1 cellular context compared by ENCODE assay signal in the genomic region with DNA sequence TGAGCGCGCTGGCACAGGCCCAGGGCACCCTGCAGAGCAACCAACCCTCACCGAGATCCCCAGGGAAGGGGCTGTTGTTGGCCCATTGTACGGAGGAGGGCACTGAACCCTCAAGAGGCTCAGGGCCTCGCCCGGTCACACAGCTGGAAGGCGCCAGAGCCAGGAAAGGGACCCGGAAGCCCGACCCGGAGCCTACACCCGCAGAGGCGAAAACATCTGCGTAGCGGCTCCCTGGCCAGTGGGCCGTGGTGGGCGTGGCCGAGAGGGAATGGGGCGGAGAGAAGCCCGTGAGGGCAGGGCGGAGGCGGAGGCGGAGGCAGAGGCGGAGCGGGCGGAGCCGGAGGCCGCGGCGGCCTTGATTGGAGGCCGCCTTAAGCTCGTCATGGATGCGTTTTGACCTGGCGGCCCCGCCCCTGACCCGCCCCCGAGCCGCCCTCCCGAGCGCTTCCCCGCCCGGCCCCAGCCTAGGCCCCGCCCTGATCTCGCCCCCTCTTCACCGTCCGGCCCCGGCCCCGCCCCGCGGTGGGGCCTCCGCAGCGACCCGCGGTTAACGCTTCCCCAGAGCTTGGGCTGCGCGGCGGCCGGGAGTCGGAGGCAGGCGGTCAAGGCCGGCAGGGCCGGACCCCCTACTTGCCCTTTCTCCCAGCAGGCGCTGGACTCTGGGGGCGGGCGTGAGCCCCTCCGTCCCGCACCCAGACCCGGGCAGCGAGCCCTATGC.
A peak's percentile ranks its signal among the peaks of the same experiment; 100 is the strongest.
TF ChIP-seq lines count a peak whose summit lies in the region.

No MANE protein-coding gene starts in this region.

TF ChIP-seq in WTC11, 78 proteins besides CTCF, POLR2A, EP300 and RAD21 (continued from another document):
- TF ChIP-seq, protein P1, sequence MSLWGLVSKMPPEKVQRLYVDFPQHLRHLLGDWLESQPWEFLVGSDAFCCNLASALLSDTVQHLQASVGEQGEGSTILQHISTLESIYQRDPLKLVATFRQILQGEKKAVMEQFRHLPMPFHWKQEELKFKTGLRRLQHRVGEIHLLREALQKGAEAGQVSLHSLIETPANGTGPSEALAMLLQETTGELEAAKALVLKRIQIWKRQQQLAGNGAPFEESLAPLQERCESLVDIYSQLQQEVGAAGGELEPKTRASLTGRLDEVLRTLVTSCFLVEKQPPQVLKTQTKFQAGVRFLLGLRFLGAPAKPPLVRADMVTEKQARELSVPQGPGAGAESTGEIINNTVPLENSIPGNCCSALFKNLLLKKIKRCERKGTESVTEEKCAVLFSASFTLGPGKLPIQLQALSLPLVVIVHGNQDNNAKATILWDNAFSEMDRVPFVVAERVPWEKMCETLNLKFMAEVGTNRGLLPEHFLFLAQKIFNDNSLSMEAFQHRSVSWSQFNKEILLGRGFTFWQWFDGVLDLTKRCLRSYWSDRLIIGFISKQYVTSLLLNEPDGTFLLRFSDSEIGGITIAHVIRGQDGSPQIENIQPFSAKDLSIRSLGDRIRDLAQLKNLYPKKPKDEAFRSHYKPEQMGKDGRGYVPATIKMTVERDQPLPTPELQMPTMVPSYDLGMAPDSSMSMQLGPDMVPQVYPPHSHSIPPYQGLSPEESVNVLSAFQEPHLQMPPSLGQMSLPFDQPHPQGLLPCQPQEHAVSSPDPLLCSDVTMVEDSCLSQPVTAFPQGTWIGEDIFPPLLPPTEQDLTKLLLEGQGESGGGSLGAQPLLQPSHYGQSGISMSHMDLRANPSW (CRISPR knock-in tag; conservative IDR thresholded peaks at IDR 0.05; ENCODE audit: low read depth), result no peak
- TF ChIP-seq, protein P2, sequence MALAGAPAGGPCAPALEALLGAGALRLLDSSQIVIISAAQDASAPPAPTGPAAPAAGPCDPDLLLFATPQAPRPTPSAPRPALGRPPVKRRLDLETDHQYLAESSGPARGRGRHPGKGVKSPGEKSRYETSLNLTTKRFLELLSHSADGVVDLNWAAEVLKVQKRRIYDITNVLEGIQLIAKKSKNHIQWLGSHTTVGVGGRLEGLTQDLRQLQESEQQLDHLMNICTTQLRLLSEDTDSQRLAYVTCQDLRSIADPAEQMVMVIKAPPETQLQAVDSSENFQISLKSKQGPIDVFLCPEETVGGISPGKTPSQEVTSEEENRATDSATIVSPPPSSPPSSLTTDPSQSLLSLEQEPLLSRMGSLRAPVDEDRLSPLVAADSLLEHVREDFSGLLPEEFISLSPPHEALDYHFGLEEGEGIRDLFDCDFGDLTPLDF (CRISPR knock-in tag; IDR thresholded peaks at IDR 0.05), result no peak
- TF ChIP-seq TP53 (CRISPR knock-in tag; IDR thresholded peaks at IDR 0.05) (no peak), NR3C1 (CRISPR knock-in tag; conservative IDR thresholded peaks at IDR 0.05; ENCODE audit: low read depth) (no peak), MYBL2 (CRISPR knock-in tag; IDR thresholded peaks at IDR 0.05) (0 out of 2 replicates have a peak, but pooled peaks have one; percentile 50), ZNF416 (CRISPR knock-in tag; IDR thresholded peaks at IDR 0.05) (no peak), GTF2I (CRISPR knock-in tag; conservative IDR thresholded peaks at IDR 0.05) (no peak), TEAD1 (CRISPR knock-in tag; IDR thresholded peaks at IDR 0.05) (no peak), TEAD4 (CRISPR knock-in tag; IDR thresholded peaks at IDR 0.05) (no peak)
- TF ChIP-seq, protein P3, sequence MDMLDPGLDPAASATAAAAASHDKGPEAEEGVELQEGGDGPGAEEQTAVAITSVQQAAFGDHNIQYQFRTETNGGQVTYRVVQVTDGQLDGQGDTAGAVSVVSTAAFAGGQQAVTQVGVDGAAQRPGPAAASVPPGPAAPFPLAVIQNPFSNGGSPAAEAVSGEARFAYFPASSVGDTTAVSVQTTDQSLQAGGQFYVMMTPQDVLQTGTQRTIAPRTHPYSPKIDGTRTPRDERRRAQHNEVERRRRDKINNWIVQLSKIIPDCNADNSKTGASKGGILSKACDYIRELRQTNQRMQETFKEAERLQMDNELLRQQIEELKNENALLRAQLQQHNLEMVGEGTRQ (CRISPR knock-in tag; IDR thresholded peaks at IDR 0.05), result peak; percentile 2; the same call in 1 of the 2 replicates
- TF ChIP-seq, protein P4, sequence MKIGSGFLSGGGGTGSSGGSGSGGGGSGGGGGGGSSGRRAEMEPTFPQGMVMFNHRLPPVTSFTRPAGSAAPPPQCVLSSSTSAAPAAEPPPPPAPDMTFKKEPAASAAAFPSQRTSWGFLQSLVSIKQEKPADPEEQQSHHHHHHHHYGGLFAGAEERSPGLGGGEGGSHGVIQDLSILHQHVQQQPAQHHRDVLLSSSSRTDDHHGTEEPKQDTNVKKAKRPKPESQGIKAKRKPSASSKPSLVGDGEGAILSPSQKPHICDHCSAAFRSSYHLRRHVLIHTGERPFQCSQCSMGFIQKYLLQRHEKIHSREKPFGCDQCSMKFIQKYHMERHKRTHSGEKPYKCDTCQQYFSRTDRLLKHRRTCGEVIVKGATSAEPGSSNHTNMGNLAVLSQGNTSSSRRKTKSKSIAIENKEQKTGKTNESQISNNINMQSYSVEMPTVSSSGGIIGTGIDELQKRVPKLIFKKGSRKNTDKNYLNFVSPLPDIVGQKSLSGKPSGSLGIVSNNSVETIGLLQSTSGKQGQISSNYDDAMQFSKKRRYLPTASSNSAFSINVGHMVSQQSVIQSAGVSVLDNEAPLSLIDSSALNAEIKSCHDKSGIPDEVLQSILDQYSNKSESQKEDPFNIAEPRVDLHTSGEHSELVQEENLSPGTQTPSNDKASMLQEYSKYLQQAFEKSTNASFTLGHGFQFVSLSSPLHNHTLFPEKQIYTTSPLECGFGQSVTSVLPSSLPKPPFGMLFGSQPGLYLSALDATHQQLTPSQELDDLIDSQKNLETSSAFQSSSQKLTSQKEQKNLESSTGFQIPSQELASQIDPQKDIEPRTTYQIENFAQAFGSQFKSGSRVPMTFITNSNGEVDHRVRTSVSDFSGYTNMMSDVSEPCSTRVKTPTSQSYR (CRISPR knock-in tag; IDR thresholded peaks at IDR 0.05), result no peak
- TF ChIP-seq, protein P5, sequence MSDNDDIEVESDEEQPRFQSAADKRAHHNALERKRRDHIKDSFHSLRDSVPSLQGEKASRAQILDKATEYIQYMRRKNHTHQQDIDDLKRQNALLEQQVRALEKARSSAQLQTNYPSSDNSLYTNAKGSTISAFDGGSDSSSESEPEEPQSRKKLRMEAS (CRISPR knock-in tag; IDR thresholded peaks at IDR 0.05), result no peak
- TF ChIP-seq, protein P6, sequence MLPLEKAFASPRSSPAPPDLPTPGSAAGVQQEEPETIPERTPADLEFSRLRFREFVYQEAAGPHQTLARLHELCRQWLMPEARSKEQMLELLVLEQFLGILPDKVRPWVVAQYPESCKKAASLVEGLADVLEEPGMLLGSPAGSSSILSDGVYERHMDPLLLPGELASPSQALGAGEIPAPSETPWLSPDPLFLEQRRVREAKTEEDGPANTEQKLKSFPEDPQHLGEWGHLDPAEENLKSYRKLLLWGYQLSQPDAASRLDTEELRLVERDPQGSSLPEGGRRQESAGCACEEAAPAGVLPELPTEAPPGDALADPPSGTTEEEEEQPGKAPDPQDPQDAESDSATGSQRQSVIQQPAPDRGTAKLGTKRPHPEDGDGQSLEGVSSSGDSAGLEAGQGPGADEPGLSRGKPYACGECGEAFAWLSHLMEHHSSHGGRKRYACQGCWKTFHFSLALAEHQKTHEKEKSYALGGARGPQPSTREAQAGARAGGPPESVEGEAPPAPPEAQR (CRISPR knock-in tag; IDR thresholded peaks at IDR 0.05), result no peak
- TF ChIP-seq, protein P7, sequence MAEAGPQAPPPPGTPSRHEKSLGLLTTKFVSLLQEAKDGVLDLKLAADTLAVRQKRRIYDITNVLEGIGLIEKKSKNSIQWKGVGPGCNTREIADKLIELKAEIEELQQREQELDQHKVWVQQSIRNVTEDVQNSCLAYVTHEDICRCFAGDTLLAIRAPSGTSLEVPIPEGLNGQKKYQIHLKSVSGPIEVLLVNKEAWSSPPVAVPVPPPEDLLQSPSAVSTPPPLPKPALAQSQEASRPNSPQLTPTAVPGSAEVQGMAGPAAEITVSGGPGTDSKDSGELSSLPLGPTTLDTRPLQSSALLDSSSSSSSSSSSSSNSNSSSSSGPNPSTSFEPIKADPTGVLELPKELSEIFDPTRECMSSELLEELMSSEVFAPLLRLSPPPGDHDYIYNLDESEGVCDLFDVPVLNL (CRISPR knock-in tag; IDR thresholded peaks at IDR 0.05; ENCODE audit: borderline replicate concordance, low read depth), result no peak
- TF ChIP-seq, protein P8, sequence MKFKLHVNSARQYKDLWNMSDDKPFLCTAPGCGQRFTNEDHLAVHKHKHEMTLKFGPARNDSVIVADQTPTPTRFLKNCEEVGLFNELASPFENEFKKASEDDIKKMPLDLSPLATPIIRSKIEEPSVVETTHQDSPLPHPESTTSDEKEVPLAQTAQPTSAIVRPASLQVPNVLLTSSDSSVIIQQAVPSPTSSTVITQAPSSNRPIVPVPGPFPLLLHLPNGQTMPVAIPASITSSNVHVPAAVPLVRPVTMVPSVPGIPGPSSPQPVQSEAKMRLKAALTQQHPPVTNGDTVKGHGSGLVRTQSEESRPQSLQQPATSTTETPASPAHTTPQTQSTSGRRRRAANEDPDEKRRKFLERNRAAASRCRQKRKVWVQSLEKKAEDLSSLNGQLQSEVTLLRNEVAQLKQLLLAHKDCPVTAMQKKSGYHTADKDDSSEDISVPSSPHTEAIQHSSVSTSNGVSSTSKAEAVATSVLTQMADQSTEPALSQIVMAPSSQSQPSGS (CRISPR knock-in tag; IDR thresholded peaks at IDR 0.05; ENCODE audit: borderline replicate concordance, low read depth), result no peak
- TF ChIP-seq, protein P9, sequence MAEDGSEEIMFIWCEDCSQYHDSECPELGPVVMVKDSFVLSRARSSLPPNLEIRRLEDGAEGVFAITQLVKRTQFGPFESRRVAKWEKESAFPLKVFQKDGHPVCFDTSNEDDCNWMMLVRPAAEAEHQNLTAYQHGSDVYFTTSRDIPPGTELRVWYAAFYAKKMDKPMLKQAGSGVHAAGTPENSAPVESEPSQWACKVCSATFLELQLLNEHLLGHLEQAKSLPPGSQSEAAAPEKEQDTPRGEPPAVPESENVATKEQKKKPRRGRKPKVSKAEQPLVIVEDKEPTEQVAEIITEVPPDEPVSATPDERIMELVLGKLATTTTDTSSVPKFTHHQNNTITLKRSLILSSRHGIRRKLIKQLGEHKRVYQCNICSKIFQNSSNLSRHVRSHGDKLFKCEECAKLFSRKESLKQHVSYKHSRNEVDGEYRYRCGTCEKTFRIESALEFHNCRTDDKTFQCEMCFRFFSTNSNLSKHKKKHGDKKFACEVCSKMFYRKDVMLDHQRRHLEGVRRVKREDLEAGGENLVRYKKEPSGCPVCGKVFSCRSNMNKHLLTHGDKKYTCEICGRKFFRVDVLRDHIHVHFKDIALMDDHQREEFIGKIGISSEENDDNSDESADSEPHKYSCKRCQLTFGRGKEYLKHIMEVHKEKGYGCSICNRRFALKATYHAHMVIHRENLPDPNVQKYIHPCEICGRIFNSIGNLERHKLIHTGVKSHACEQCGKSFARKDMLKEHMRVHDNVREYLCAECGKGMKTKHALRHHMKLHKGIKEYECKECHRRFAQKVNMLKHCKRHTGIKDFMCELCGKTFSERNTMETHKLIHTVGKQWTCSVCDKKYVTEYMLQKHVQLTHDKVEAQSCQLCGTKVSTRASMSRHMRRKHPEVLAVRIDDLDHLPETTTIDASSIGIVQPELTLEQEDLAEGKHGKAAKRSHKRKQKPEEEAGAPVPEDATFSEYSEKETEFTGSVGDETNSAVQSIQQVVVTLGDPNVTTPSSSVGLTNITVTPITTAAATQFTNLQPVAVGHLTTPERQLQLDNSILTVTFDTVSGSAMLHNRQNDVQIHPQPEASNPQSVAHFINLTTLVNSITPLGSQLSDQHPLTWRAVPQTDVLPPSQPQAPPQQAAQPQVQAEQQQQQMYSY (CRISPR knock-in tag; IDR thresholded peaks at IDR 0.05), result no peak
- TF ChIP-seq, protein P10, sequence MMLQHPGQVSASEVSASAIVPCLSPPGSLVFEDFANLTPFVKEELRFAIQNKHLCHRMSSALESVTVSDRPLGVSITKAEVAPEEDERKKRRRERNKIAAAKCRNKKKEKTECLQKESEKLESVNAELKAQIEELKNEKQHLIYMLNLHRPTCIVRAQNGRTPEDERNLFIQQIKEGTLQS (CRISPR knock-in tag; conservative IDR thresholded peaks at IDR 0.05), result no peak
- TF ChIP-seq, protein P11, sequence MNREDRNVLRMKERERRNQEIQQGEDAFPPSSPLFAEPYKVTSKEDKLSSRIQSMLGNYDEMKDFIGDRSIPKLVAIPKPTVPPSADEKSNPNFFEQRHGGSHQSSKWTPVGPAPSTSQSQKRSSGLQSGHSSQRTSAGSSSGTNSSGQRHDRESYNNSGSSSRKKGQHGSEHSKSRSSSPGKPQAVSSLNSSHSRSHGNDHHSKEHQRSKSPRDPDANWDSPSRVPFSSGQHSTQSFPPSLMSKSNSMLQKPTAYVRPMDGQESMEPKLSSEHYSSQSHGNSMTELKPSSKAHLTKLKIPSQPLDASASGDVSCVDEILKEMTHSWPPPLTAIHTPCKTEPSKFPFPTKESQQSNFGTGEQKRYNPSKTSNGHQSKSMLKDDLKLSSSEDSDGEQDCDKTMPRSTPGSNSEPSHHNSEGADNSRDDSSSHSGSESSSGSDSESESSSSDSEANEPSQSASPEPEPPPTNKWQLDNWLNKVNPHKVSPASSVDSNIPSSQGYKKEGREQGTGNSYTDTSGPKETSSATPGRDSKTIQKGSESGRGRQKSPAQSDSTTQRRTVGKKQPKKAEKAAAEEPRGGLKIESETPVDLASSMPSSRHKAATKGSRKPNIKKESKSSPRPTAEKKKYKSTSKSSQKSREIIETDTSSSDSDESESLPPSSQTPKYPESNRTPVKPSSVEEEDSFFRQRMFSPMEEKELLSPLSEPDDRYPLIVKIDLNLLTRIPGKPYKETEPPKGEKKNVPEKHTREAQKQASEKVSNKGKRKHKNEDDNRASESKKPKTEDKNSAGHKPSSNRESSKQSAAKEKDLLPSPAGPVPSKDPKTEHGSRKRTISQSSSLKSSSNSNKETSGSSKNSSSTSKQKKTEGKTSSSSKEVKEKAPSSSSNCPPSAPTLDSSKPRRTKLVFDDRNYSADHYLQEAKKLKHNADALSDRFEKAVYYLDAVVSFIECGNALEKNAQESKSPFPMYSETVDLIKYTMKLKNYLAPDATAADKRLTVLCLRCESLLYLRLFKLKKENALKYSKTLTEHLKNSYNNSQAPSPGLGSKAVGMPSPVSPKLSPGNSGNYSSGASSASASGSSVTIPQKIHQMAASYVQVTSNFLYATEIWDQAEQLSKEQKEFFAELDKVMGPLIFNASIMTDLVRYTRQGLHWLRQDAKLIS (CRISPR knock-in tag; IDR thresholded peaks at IDR 0.05; ENCODE audit: borderline replicate concordance), result no peak
- TF ChIP-seq, protein P12, sequence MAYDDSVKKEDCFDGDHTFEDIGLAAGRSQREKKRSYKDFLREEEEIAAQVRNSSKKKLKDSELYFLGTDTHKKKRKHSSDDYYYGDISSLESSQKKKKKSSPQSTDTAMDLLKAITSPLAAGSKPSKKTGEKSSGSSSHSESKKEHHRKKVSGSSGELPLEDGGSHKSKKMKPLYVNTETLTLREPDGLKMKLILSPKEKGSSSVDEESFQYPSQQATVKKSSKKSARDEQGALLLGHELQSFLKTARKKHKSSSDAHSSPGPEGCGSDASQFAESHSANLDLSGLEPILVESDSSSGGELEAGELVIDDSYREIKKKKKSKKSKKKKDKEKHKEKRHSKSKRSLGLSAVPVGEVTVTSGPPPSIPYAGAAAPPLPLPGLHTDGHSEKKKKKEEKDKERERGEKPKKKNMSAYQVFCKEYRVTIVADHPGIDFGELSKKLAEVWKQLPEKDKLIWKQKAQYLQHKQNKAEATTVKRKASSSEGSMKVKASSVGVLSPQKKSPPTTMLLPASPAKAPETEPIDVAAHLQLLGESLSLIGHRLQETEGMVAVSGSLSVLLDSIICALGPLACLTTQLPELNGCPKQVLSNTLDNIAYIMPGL (CRISPR knock-in tag; IDR thresholded peaks at IDR 0.05), result peak; percentile 42; the same call in 1 of the 2 replicates
TF ChIP-seq in WTC11: peak in this region for 8.
